ENCODE assay signal across 8 cellular contexts in genomic region chr13:20118268-20119140, GRCh38. TPM values are rescaled to one million over a fixed set of nuclear protein-coding genes. Genes with fewer than 3 reads are reported as not detected.
A peak's percentile ranks its signal among the peaks of the same experiment; 100 is the strongest.
DNase-seq lines count a peak whose midpoint lies in the region; ATAC-seq and TF ChIP-seq lines count a peak whose summit lies in the region.

No MANE protein-coding gene starts in this region.

- H3K36me3 ChIP-seq in PC-3 (ENCODE audit: low read depth, low read length): no peaks in the 10 kb centered on the region
- H3K36me3 ChIP-seq in hepatocyte (replicated peaks; ENCODE audit: insufficient read depth, low read depth): no peaks in the 10 kb centered on the region

- no TSS peak for BruUV-seq in PC-3 (replicated peaks; lab: Mats Ljungman, UMichigan)

- peak overlapping the region; percentile 66 for H3K4me3 ChIP-seq in PC-3 (ENCODE audit: low read length)
- H3K4me3 ChIP-seq in hepatocyte: peak overlapping the region; percentile 8

- POLR2A ChIA-PET in CD4-positive, alpha-beta T cell (lab: Charles Lee): interaction anchor here (0.6 to 1.7 kb wide), 15 partner anchors 9 to 1958 kb away, joined by 3 to 17 read pairs (median 4); partner anchors contain the start of genes GJA3, PSPC1 and ZMYM5
- POLR2A ChIA-PET in PC-3 (lab: Charles Lee; ENCODE audit: unreplicated experiment): interaction anchor here (0.5 to 1.0 kb wide), 3 partner anchors 9 to 1375 kb away, joined by 3 to 4 read pairs (median 3); no protein-coding TSS in a partner anchor

- H3K4me2 ChIP-seq in PC-3 (ENCODE audit: low read length): peak overlapping the region; percentile 89
- peak overlapping the region; percentile 92 for H3K4me2 ChIP-seq in hepatocyte

- no peaks in the 10 kb centered on the region for H3K27me3 ChIP-seq in CD4-positive, alpha-beta T cell (ENCODE audit: control insufficient read depth, insufficient read depth, low read length)
- H3K27me3 ChIP-seq in PC-3 (ENCODE audit: low read length): no peaks in the 10 kb centered on the region
- no peaks in the 10 kb centered on the region for H3K27me3 ChIP-seq in hepatocyte

- peak; percentile 26 to 65 (median 46) for DNase-seq in CD4-positive, alpha-beta T cell
- DNase-seq in PC-3 (peak; percentile 26), hepatocyte (ENCODE audit: low spot score) (peak; percentile 84), sciatic nerve (ENCODE audit: low spot score) (peak; percentile 69), NCI-H1694 (lab: John Stamatoyannopoulos, UW) (no peak)

- H2AFZ ChIP-seq in PC-3 (ENCODE audit: low read length) (peak overlapping the region; percentile 99), hepatocyte (peak overlapping the region; percentile 87)

- H3K27ac ChIP-seq in CD4-positive, alpha-beta T cell (ENCODE audit: low read depth, low read length): no peak overlapping the region
- H3K27ac ChIP-seq in PC-3 (ENCODE audit: low read length) (peak overlapping the region; percentile 27; the same call in 1 of the 2 replicates), angular gyrus (ENCODE audit: low read depth, low read length) (peak overlapping the region; percentile 70), hepatocyte (peak overlapping the region; percentile 82)

- peaks cover 26% of the 10 kb centered on the region for H3K4me1 Mint-ChIP-seq in CD4-positive, alpha-beta T cell (ENCODE audit: low read depth)

- peak overlapping the region; percentile 86 for H3K4me3 Mint-ChIP-seq in CD4-positive, alpha-beta T cell

- H3K79me2 ChIP-seq in PC-3 (ENCODE audit: low read length): no peaks in the 10 kb centered on the region
- no peaks in the 10 kb centered on the region for H3K79me2 ChIP-seq in hepatocyte

- no peaks in the 10 kb centered on the region for H4K20me1 ChIP-seq in PC-3 (ENCODE audit: low read length)
- no peaks in the 10 kb centered on the region for H4K20me1 ChIP-seq in hepatocyte (ENCODE audit: insufficient read depth, poor library complexity, severe bottlenecking)

- H3K9me2 ChIP-seq in PC-3 (replicated peaks; ENCODE audit: low read length) (no peaks in the 10 kb centered on the region), hepatocyte (replicated peaks; ENCODE audit: insufficient read depth) (no peaks in the 10 kb centered on the region)

- no peak for TF ChIP-seq CTCF in CD4-positive, alpha-beta T cell (IDR thresholded peaks at IDR 0.05)
- TF ChIP-seq CTCF in PC-3 (conservative IDR thresholded peaks at IDR 0.05; ENCODE audit: low read depth, low read length): no peak
- no peak for TF ChIP-seq CTCF in hepatocyte (IDR thresholded peaks at IDR 0.05; ENCODE audit: poor library complexity)

- H3K9me3 Mint-ChIP-seq in CD4-positive, alpha-beta T cell: no peaks in the 10 kb centered on the region

- 2% methylated on average over 33 of the region's 55 CpGs for WGBS in hepatocyte (ENCODE audit: low lambda C conversion rate, missing lambda C conversion rate)

- intact Hi-C loops in CD4-positive, alpha-beta T cell (cut with DNase I, micrococcal nuclease): no loop called here
- intact Hi-C loops in PC-3 (cut with micrococcal nuclease): no loop called here
- intact Hi-C loops in sciatic nerve (cut with DNase I): no loop called here

- peak overlapping the region; percentile 77 for H3K27ac Mint-ChIP-seq in CD4-positive, alpha-beta T cell

- no peaks in the 10 kb centered on the region for H3K27me3 Mint-ChIP-seq in CD4-positive, alpha-beta T cell

- no peaks in the 10 kb centered on the region for H3F3A ChIP-seq in PC-3 (ENCODE audit: low read length, unreplicated experiment)

- CTCF ChIA-PET in CD4-positive, alpha-beta T cell (lab: Charles Lee): interaction anchor here (1.2 to 2.1 kb wide), 3 partner anchors 9 to 159 kb away, joined by 3 to 12 read pairs (median 5); no protein-coding TSS in a partner anchor
- CTCF ChIA-PET in PC-3 (lab: Charles Lee): interaction anchor here (0.5 kb wide), 1 partner anchor 283 kb away, joined by 3 read pairs; no protein-coding TSS in a partner anchor

- peak overlapping the region; percentile 68 for H3K9ac ChIP-seq in PC-3 (ENCODE audit: low read length)

- H3K9me3 ChIP-seq in CD4-positive, alpha-beta T cell (ENCODE audit: control insufficient read depth, low read length): no peaks in the 10 kb centered on the region
- no peaks in the 10 kb centered on the region for H3K9me3 ChIP-seq in PC-3 (ENCODE audit: low read length)
- H3K9me3 ChIP-seq in hepatocyte (ENCODE audit: low read depth): no peaks in the 10 kb centered on the region

- no peaks in the 10 kb centered on the region for H3K36me3 Mint-ChIP-seq in CD4-positive, alpha-beta T cell (ENCODE audit: low read depth)

- ATAC-seq in CD4-positive, alpha-beta T cell (ENCODE audit: poor library complexity): peak; percentile 47
- peak; percentile 22 for ATAC-seq in GM21381 (IDR thresholded peaks at IDR 0.05; ENCODE audit: unreplicated experiment)
- ATAC-seq in PC-3: peak; percentile 10
- peak; percentile 85 for ATAC-seq in sciatic nerve
- no peak for ATAC-seq in GM21515 (IDR thresholded peaks at IDR 0.05; ENCODE audit: unreplicated experiment)

- H3K4me1 ChIP-seq in PC-3 (ENCODE audit: insufficient read depth, low read length): peaks cover 20% of the 10 kb centered on the region
- peaks cover 7% of the 10 kb centered on the region for H3K4me1 ChIP-seq in hepatocyte (ENCODE audit: insufficient read depth)

RNA-seq across cellular contexts. Expression of gene GJA3, which starts 42.3 kb away (rescaled TPM):
- not detected for total RNA-seq in CD4-positive, alpha-beta T cell
- total RNA-seq in PC-3 (2014; rRNA removed) (0.55 and 1.2 TPM in 2 replicates), hepatocyte (0.16 and 0.23 TPM in 2 replicates), sciatic nerve (not detected)
- 0.10 and 0.16 TPM in 2 replicates for polyA plus RNA-seq in hepatocyte
